Comparison of ENCODE assay signal across 1 cellular context in the genomic region with DNA sequence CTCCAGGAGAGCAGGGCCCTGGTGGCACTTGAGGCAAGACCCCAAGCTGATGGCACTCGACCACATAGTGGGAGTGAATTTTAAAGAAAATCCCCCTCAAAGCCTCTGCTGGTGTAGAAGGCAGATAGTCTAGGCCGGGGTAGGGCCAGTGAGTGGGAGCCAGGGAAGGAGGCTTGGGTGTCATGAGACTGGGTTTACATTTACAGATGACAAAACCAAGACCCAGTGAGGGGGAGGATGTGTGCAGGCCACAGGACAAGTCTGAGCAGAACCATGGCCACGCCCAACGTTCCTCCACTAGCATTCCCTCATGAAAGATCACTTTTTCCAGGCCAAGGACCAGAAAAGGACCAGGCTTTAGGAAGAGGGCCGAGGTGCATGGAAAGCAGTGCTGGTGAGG.
TF ChIP-seq lines count a peak whose summit lies in the region.

No MANE protein-coding gene starts in this region.

TF ChIP-seq in WTC11, 78 proteins besides CTCF, POLR2A, EP300 and RAD21 (continued from another document):
- TF ChIP-seq ARID4B (CRISPR knock-in tag; IDR thresholded peaks at IDR 0.05; ENCODE audit: borderline replicate concordance) = no peak
- TF ChIP-seq NFATC4 (CRISPR knock-in tag; IDR thresholded peaks at IDR 0.05) = no peak
- TF ChIP-seq ZNF532 (CRISPR knock-in tag; IDR thresholded peaks at IDR 0.05; ENCODE audit: borderline replicate concordance) = no peak
- TF ChIP-seq NR3C1 (CRISPR knock-in tag; conservative IDR thresholded peaks at IDR 0.05; ENCODE audit: low read depth) = no peak
- no peak for TF ChIP-seq ZNF263 (CRISPR knock-in tag; IDR thresholded peaks at IDR 0.05; ENCODE audit: low read depth)
- TF ChIP-seq ZNF512 (CRISPR knock-in tag; IDR thresholded peaks at IDR 0.05; ENCODE audit: borderline replicate concordance) = no peak
- no peak for TF ChIP-seq ZNF416 (CRISPR knock-in tag; IDR thresholded peaks at IDR 0.05)
- TF ChIP-seq ETV6 (CRISPR knock-in tag; IDR thresholded peaks at IDR 0.05) = no peak
- TF ChIP-seq TP53 (CRISPR knock-in tag; IDR thresholded peaks at IDR 0.05) = no peak
- TF ChIP-seq MLX (CRISPR knock-in tag; IDR thresholded peaks at IDR 0.05) = no peak
- no peak for TF ChIP-seq NFE2L1 (CRISPR knock-in tag; IDR thresholded peaks at IDR 0.05)
- TF ChIP-seq ZMAT4 (CRISPR knock-in tag; IDR thresholded peaks at IDR 0.05) = no peak
- TF ChIP-seq ATF3 (CRISPR knock-in tag; conservative IDR thresholded peaks at IDR 0.05) = no peak
- TF ChIP-seq, protein P1, sequence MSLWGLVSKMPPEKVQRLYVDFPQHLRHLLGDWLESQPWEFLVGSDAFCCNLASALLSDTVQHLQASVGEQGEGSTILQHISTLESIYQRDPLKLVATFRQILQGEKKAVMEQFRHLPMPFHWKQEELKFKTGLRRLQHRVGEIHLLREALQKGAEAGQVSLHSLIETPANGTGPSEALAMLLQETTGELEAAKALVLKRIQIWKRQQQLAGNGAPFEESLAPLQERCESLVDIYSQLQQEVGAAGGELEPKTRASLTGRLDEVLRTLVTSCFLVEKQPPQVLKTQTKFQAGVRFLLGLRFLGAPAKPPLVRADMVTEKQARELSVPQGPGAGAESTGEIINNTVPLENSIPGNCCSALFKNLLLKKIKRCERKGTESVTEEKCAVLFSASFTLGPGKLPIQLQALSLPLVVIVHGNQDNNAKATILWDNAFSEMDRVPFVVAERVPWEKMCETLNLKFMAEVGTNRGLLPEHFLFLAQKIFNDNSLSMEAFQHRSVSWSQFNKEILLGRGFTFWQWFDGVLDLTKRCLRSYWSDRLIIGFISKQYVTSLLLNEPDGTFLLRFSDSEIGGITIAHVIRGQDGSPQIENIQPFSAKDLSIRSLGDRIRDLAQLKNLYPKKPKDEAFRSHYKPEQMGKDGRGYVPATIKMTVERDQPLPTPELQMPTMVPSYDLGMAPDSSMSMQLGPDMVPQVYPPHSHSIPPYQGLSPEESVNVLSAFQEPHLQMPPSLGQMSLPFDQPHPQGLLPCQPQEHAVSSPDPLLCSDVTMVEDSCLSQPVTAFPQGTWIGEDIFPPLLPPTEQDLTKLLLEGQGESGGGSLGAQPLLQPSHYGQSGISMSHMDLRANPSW (CRISPR knock-in tag; conservative IDR thresholded peaks at IDR 0.05; ENCODE audit: low read depth) = no peak
- TF ChIP-seq ZNF671 (CRISPR knock-in tag; IDR thresholded peaks at IDR 0.05) = no peak
TF ChIP-seq in WTC11: peak in this region for 0.
